In the genomic region with DNA sequence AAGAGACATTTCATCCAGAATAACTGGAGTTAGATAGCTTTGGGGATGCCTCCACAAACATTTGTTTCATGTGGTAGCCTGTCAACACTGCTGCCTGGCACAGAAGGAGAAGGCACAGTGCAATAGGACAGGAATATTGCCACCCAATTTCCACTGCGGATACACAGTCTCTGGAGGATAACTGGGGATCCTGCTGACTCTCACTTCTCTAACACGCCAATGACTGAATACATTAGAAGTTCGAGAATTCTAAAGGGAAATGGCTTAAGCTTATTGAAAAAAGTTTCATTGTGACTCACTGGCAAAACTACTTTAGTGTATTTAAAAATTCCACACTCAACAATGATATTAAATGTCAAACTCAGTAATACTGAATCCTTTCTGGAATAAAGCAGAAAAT, we compare ENCODE assay signal across 16 cellular contexts.
"Had no signal": no experiment of that assay in that cellular context is flagged by ENCODE, and none has a peak within 500 bp of the region (broad histone marks: within the 10 kb centered on the region; RNA-seq: fewer than 3 reads in every experiment).

No MANE protein-coding gene starts in this region.

- H3K4me3 ChIP-seq: breast epithelium, esophagus squamous epithelium, left lung, tibial artery, vagina had no signal

- H3K9me3 ChIP-seq: breast epithelium, esophagus squamous epithelium, left lung, tibial artery, vagina had no signal

- H3K4me3 Mint-ChIP-seq: nephron progenitor cell; T-helper 1 cell treated with Interleukin-12 subunit alpha and Interleukin-12 subunit beta and Interleukin-4 antibody, amounts not matched to agents 30 μg/mL and 1 μg/mL, for 36 hours had no signal

- H3K27ac Mint-ChIP-seq: activated naive CD4-positive, alpha-beta T cell treated with anti-CD3 and anti-CD28 coated beads, Interleukin-2, amount 50 U/mL, for 72 hours; nephron progenitor cell; T-helper 1 cell treated with Interleukin-12 subunit alpha and Interleukin-12 subunit beta and Interleukin-4 antibody, amounts not matched to agents 30 μg/mL and 1 μg/mL, for 36 hours had no signal

- H3K36me3 ChIP-seq: breast epithelium had no signal

- DNase-seq: activated CD4-positive, alpha-beta T cell treated with anti-CD3 and anti-CD28 coated beads, Interleukin-2, amount 50 U/mL, for 4 hours; activated CD4-positive, CD25-positive, alpha-beta regulatory T cell; activated effector memory CD4-positive, alpha-beta T cell treated with anti-CD3 and anti-CD28 coated beads, Interleukin-2, amount 50 U/mL, for 16 hours; activated T-cell treated with anti-CD3 and anti-CD28 coated beads, Interleukin-2, amount 50 U/mL, for 1 hour; esophagus squamous epithelium; foreskin keratinocyte; islet precursor cell; left lung; nephron progenitor cell; stimulated activated CD4-positive, alpha-beta T cell treated with anti-CD3 and anti-CD28 coated beads, Interleukin-4, amount 100 ng/mL, for 1 hour; stimulated activated CD8-positive, alpha-beta memory T cell treated with anti-CD3 and anti-CD28 coated beads, Interleukin-4, amount 100 ng/mL, for 48 hours; tibial artery had no signal

- ATAC-seq: activated naive CD4-positive, alpha-beta T cell treated with anti-CD3 and anti-CD28 coated beads, Interleukin-2, amount 50 U/mL, for 72 hours; foreskin keratinocyte; left lung had no signal

- H3K4me1 Mint-ChIP-seq: nephron progenitor cell had no signal

- H3K4me1 ChIP-seq: breast epithelium, esophagus squamous epithelium, left lung, tibial artery, vagina had no signal

- H3K27me3 ChIP-seq: breast epithelium, esophagus squamous epithelium, foreskin keratinocyte, left lung, tibial artery, vagina had no signal

- H3K9me3 Mint-ChIP-seq: activated naive CD4-positive, alpha-beta T cell treated with anti-CD3 and anti-CD28 coated beads, Interleukin-2, amount 50 U/mL, for 72 hours; nephron progenitor cell; T-helper 1 cell treated with Interleukin-12 subunit alpha and Interleukin-12 subunit beta and Interleukin-4 antibody, amounts not matched to agents 30 μg/mL and 1 μg/mL, for 36 hours had no signal

- H3K27ac ChIP-seq: breast epithelium, esophagus squamous epithelium, foreskin keratinocyte, left lung, tibial artery, vagina had no signal

- H3K36me3 Mint-ChIP-seq: activated naive CD4-positive, alpha-beta T cell treated with anti-CD3 and anti-CD28 coated beads, Interleukin-2, amount 50 U/mL, for 72 hours had no signal
